7 cellular contexts compared by ENCODE assay signal in the genomic region with DNA sequence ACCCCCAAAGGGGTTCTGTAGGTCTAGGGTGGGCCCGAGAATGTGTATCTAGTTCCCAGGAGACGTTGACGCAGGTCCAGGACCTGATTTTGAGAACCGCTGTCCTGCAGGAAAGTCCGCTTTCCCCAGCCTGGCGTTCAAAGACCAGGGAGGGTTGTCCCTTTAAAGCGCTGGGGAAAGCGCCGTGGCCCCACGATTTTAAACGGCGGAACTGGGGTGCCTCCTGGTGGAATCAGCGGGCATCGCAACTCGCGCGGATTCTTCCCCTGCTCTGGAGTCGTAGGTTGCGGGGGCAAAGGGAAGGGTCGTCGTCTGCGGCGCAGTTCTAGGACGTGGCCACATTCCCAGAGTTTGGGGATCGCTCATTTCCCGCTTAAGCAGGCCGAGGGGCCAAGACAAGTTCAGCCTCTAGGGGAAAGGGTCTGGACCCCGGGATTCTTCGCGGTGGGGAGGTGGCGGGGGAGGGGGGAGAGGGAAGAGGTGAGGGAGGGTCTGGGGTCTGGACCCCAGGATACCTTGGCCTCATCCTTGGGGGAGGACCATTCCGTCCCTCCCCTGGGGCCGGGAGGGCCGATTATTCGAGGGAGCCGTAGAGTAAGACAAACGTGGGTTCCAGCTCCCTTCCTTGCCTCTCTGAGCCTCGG. TPM values are rescaled to one million over a fixed set of nuclear protein-coding genes. Genes with fewer than 3 reads are reported as not detected.
A peak's percentile ranks its signal among the peaks of the same experiment; 100 is the strongest.
DNase-seq lines count a peak whose midpoint lies in the region; ATAC-seq, FAIRE-seq and TF ChIP-seq lines count a peak whose summit lies in the region.

No MANE protein-coding gene starts in this region.

- H3K4me3 ChIP-seq in WI38 (ENCODE audit: low read depth, low read length) (peak overlapping the region; percentile 39), bronchial epithelial cell (ENCODE audit: low read depth, low read length) (no peak overlapping the region)

- peak; percentile 76 for DNase-seq in GM12891 (ENCODE audit: insufficient read length, low spot score)
- peak; percentile 21 for DNase-seq in NCI-H2029 treated with DMSO at 0.1 percent for 48 hours (lab: John Stamatoyannopoulos, UW)
- peak; percentile 31 for DNase-seq in bronchial epithelial cell (ENCODE audit: low read depth)
- peak; percentile 87 for DNase-seq in islet precursor cell
- peak; percentile 85 for DNase-seq in stimulated activated CD4-positive, alpha-beta T cell treated with anti-CD3 and anti-CD28 coated beads, Interleukin-15, amount 100 ng/mL, for 24 hours

- peaks cover 2% of the 10 kb centered on the region for H3K27me3 ChIP-seq in bronchial epithelial cell (ENCODE audit: control insufficient read depth, insufficient read depth, low read length)

- FAIRE-seq in GM12891 (lab: Jason Lieb, UNC) (peak; percentile 88), bronchial epithelial cell (lab: Jason Lieb, UNC) (no peak)

- TF ChIP-seq CTCF in WI38 (IDR thresholded peaks at IDR 0.05; ENCODE audit: low read depth, low read length) (peak; percentile 95), bronchial epithelial cell (IDR thresholded peaks at IDR 0.05; ENCODE audit: insufficient read depth, low read length, severe bottlenecking) (peak; percentile 95)

- no peak for TF ChIP-seq POLR2A in GM12891 (IDR thresholded peaks at IDR 0.05; ENCODE audit: low read depth, low read length)

- no peaks in the 10 kb centered on the region for H3K36me3 ChIP-seq in bronchial epithelial cell (ENCODE audit: control insufficient read depth, insufficient read depth, low read length)

- no peak for ATAC-seq in GM18858 (IDR thresholded peaks at IDR 0.05; ENCODE audit: unreplicated experiment)

TF ChIP-seq in GM12891, 5 proteins besides CTCF, POLR2A, EP300 and RAD21:
- TF ChIP-seq POLR2AphosphoS5 (IDR thresholded peaks at IDR 0.05; ENCODE audit: low read depth, low read length), result no peak
- TF ChIP-seq SPI1 (IDR thresholded peaks at IDR 0.05; ENCODE audit: low read depth, low read length), result no peak
- TF ChIP-seq PAX5 (IDR thresholded peaks at IDR 0.05; ENCODE audit: insufficient read depth, low read length, severe bottlenecking), result no peak
- no peak for TF ChIP-seq TAF1 (IDR thresholded peaks at IDR 0.05; ENCODE audit: low read depth, low read length)
- TF ChIP-seq POU2F2 (IDR thresholded peaks at IDR 0.05; ENCODE audit: low read depth, low read length), result no peak
TF ChIP-seq in GM12891: peak in this region for 0.

RNA-seq across cellular contexts. Expression of a gene that starts 7.7 kb away (rescaled TPM):
- not detected for polyA plus RNA-seq in GM12891 (2012; ENCODE audit: low read depth, missing spikeins)
- under 0.01 TPM in 2 replicates for total RNA-seq in bronchial epithelial cell

RNA-seq across cellular contexts. Expression of a gene that starts 16.6 kb away (rescaled TPM):
- 0.05 TPM for polyA plus RNA-seq in GM12891 (2012; ENCODE audit: low read depth, missing spikeins)
- 0.79 and 4.2 TPM in 2 replicates for total RNA-seq in bronchial epithelial cell

RNA-seq across cellular contexts. Expression of a gene that starts 59.2 kb away (rescaled TPM):
- not detected for polyA plus RNA-seq in GM12891 (2012; ENCODE audit: low read depth, missing spikeins)
- total RNA-seq in bronchial epithelial cell, result not detected in 2 replicates

Comparison
In these comparisons a context has a peak if more than half of its experiments do, and no peak if none do; other contexts are left out.
1. DNase-seq: peak in every context shown above with its lines; median percentile 87 in islet precursor cell; 85 in stimulated activated CD4-positive, alpha-beta T cell treated with anti-CD3 and anti-CD28 coated beads, Interleukin-15, amount 100 ng/mL, for 24 hours; 76 in GM12891; 31 in bronchial epithelial cell; 21 in NCI-H2029 treated with DMSO at 0.1 percent for 48 hours.